8 cellular contexts compared by ENCODE assay signal in genomic region chr14:32252030-32252670, GRCh38.
DNase-seq lines count a peak whose midpoint lies in the region; ATAC-seq lines count a peak whose summit lies in the region.

No MANE protein-coding gene starts in this region.

- H3K4me1 ChIP-seq in ACC112 (ENCODE audit: control insufficient read depth, insufficient read depth, low read length, unreplicated experiment), result no peaks in the 10 kb centered on the region

- H2AFZ ChIP-seq in ACC112 (ENCODE audit: low read length, unreplicated experiment), result peak overlapping the region; percentile 70

- no peak overlapping the region for H3K27ac ChIP-seq in ACC112 (ENCODE audit: low read depth, low read length)

- DNase-seq in NCI-H1694 treated with DMSO at 0.1 percent for 48 hours (lab: John Stamatoyannopoulos, UW) (peak; percentile 91), T follicular helper cell (ENCODE audit: low read depth) (peak; percentile 19), T47D (ENCODE audit: low read depth in 1 of 2, low spot score in 1 of 2) (peak; percentile 50 to 88), inferior parietal cortex (ENCODE audit: extremely low spot score) (peak; percentile 85)
- DNase-seq in stimulated activated CD4-positive, alpha-beta T cell treated with anti-CD3 and anti-CD28 coated beads, Interleukin-12 subunit alpha, Interleukin-12 subunit beta, amount 100 ng/mL, for 48 hours (ENCODE audit: low read depth in 2 of 3, low spot score in 1 of 3), result peak; percentile 16 to 43 (median 21)

- no peaks in the 10 kb centered on the region for H3K27me3 ChIP-seq in ACC112 (ENCODE audit: insufficient read depth, low read length)

- no peak overlapping the region for H3K4me3 ChIP-seq in ACC112 (ENCODE audit: low read depth, low read length)

- in situ Hi-C loops in T47D (cut with HindIII; ENCODE audit: low pct_unique_long_range_greater_than_20kb, low sequenced_read_pairs), result no loop called here

- no peaks in the 10 kb centered on the region for H3K36me3 ChIP-seq in ACC112 (ENCODE audit: insufficient read depth, low read length)

- H3K79me2 ChIP-seq in ACC112 (ENCODE audit: control insufficient read depth, insufficient read depth, low read length, unreplicated experiment), result no peaks in the 10 kb centered on the region

- ATAC-seq in GM18498 (IDR thresholded peaks at IDR 0.05; ENCODE audit: unreplicated experiment), result peak; percentile 86
- ATAC-seq in HG02973 (IDR thresholded peaks at IDR 0.05; ENCODE audit: unreplicated experiment), result peak; percentile 64

Comparison
In these comparisons a context has a peak if more than half of its experiments do, and no peak if none do; other contexts are left out.
1. DNase-seq: peak in every context shown above with its lines; median percentile 91 in NCI-H1694 treated with DMSO at 0.1 percent for 48 hours; 85 in inferior parietal cortex; 69 in T47D; 21 in stimulated activated CD4-positive, alpha-beta T cell treated with anti-CD3 and anti-CD28 coated beads, Interleukin-12 subunit alpha, Interleukin-12 subunit beta, amount 100 ng/mL, for 48 hours; 19 in T follicular helper cell.